In genomic region chr1:154276797-154277196, GRCh38 we compare ENCODE assay signal across 11 cellular contexts. TPM values are rescaled to one million over a fixed set of nuclear protein-coding genes. Genes with fewer than 3 reads are reported as not detected.
DNase-seq lines count a peak whose midpoint lies in the region; ATAC-seq and TF ChIP-seq lines count a peak whose summit lies in the region.
"Had no signal": no experiment of that assay in that cellular context is flagged by ENCODE, and none has a peak within 500 bp of the region (broad histone marks: within the 10 kb centered on the region; RNA-seq: fewer than 3 reads in every experiment).

No MANE protein-coding gene starts in this region.

- no peaks in the 10 kb centered on the region for H3K9me3 ChIP-seq in A673 (ENCODE audit: low read depth, low read length, poor library complexity, severe bottlenecking)
- H3K9me3 ChIP-seq: adrenal gland had no signal

- CTCF ChIA-PET in A673 (lab: Charles Lee), result interaction anchor here (0.6 to 1.5 kb wide), 2 partner anchors 59 to 72 kb away, joined by 3 to 10 read pairs; no protein-coding TSS in a partner anchor

- no peak overlapping the region for H3K4me3 ChIP-seq in A673 (ENCODE audit: low read depth, low read length, poor library complexity, severe bottlenecking)
- H3K4me3 ChIP-seq in epithelial cell of esophagus (ENCODE audit: low read length), result no peak overlapping the region
- H3K4me3 ChIP-seq: adrenal gland had no signal

- H3K36me3 ChIP-seq in A673 (ENCODE audit: insufficient read depth, low read length, poor library complexity, severe bottlenecking), result peaks cover 17% of the 10 kb centered on the region

- H3K4me1 ChIP-seq in A673 (ENCODE audit: insufficient read depth, low read length, poor library complexity, severe bottlenecking), result peaks cover 3% of the 10 kb centered on the region

- H3K27me3 ChIP-seq in A673 (replicated peaks; ENCODE audit: insufficient read depth, low read depth, low read length, poor library complexity), result no peaks in the 10 kb centered on the region
- H3K27me3 ChIP-seq: adrenal gland had no signal

- POLR2A ChIA-PET in A673 (lab: Charles Lee; ENCODE audit: low non-redundant PET), result interaction anchor here (0.6 kb wide), 1 partner anchor 37 kb away, joined by 5 read pairs; no protein-coding TSS in a partner anchor

- TF ChIP-seq CTCF in A673 (conservative IDR thresholded peaks at IDR 0.05; ENCODE audit: low read depth, low read length) (peak; percentile 36), GM10266 (IDR thresholded peaks at IDR 0.05; ENCODE audit: control insufficient read depth, insufficient read depth, low read depth, missing control alignments) (peak; percentile 45), epithelial cell of esophagus (IDR thresholded peaks at IDR 0.05; ENCODE audit: insufficient read depth, low read depth, low read length, missing control alignments) (peak; percentile 27)

- no peak for DNase-seq in A673 (ENCODE audit: low spot score)
- no peak for DNase-seq in GM10266 (ENCODE audit: extremely low spot score)
- DNase-seq in SHP77 treated with DMSO at 0.1 percent for 48 hours (lab: John Stamatoyannopoulos, UW), result peak; percentile 23
- no peak for DNase-seq in epithelial cell of esophagus (ENCODE audit: low read depth)
- DNase-seq in NK-92 treated with Interleukin-12 subunit alpha and Interleukin-12 subunit beta, amount 100 ng/mL, for 24 hours (lab: John Stamatoyannopoulos, UW), result no peak
- DNase-seq in anterior cingulate cortex (lab: John Stamatoyannopoulos, UW), result no peak
- no peak for DNase-seq in superior temporal gyrus (ENCODE audit: extremely low spot score)
- DNase-seq: adrenal gland, Karpas-422, SW 1271 had no signal

- no peak for ATAC-seq in GM19324 (IDR thresholded peaks at IDR 0.05; ENCODE audit: low FRiP score, unreplicated experiment)

- intact Hi-C loops in A673 (cut with micrococcal nuclease; ENCODE audit: unreplicated experiment), result no loop called here

- no TSS peak for BruUV-seq in A673 (replicated peaks; lab: Mats Ljungman, UMichigan)

- H3K27ac ChIP-seq in A673 (ENCODE audit: low read depth, low read length, poor library complexity, severe bottlenecking), result no peak overlapping the region
- H3K27ac ChIP-seq: adrenal gland had no signal

RNA-seq across cellular contexts. Expression of gene HAX1, which starts 4.4 kb away (rescaled TPM):
- 129 and 134 TPM in 2 replicates for total RNA-seq in A673 (2021)

RNA-seq across cellular contexts. Expression of gene AQP10, which starts 44.1 kb away (rescaled TPM):
- not detected in 2 replicates for total RNA-seq in A673 (2021)
- total RNA-seq: adrenal gland had no signal

RNA-seq across cellular contexts. Expression of gene ATP8B2, which starts 48.5 kb away (rescaled TPM):
- 29.1 and 32.4 TPM in 2 replicates for total RNA-seq in A673 (2021)

RNA-seq across cellular contexts. Expression of gene UBAP2L, which starts 56.0 kb away (rescaled TPM):
- 249 and 269 TPM in 2 replicates for total RNA-seq in A673 (2021)
